In genomic region chr4:158810487-158811215, GRCh38 we compare ENCODE assay signal across 8 cellular contexts. TPM values are rescaled to one million over a fixed set of nuclear protein-coding genes. Genes with fewer than 3 reads are reported as not detected.
DNase-seq lines count a peak whose midpoint lies in the region; ATAC-seq and TF ChIP-seq lines count a peak whose summit lies in the region.

No MANE protein-coding gene starts in this region.

- peak; percentile 48 for TF ChIP-seq POLR2A in transverse colon (IDR thresholded peaks at IDR 0.05)

- ATAC-seq in lung (ENCODE audit: insufficient read depth, low FRiP score) (peak; percentile 73), HG03175 (IDR thresholded peaks at IDR 0.05; ENCODE audit: unreplicated experiment) (no peak)

- intact Hi-C loops in transverse colon (cut with DNase I; ENCODE audit: low total_unique reads): loop anchor here (5.0 kb wide), 1 partner anchor 43 kb away; the partner anchor contains the start of gene FNIP2

- DNase-seq in M059J (ENCODE audit: low read depth) (peak; percentile 96), caudate nucleus (lab: John Stamatoyannopoulos, UW) (no peak), lung (ENCODE audit: low spot score) (peak; percentile 41), transverse colon (peak; percentile 76), NCI-H1930 (lab: John Stamatoyannopoulos, UW) (no peak), H7 (no peak)

- in situ Hi-C loops in transverse colon (cut with MboI; ENCODE audit: low pct_ligation_motif_present in 1 of 4, low pct_unique_long_range_greater_than_20kb in 1 of 4, low sequenced_read_pairs in 3 of 4): no loop called here

- H3K4me1 ChIP-seq in lung (ENCODE audit: control insufficient read depth in 2 of 2, insufficient read depth in 2 of 2, low read length in 2 of 2) (peaks cover 8 to 46% of the 10 kb centered on the region in 2 donors), transverse colon (peaks cover 26 to 94% (median 64%) of the 10 kb centered on the region in 4 donors)

- H3K27ac ChIP-seq in caudate nucleus (ENCODE audit: low read depth, low read length) (peak overlapping the region; percentile 46), lung (ENCODE audit: low read depth in 1 of 2, low read length in 1 of 2) (peak overlapping the region; percentile 60 to 90), transverse colon (peak overlapping the region; percentile 85 to 90 (median 88))

- WGBS in lung, 2 donors: 34 to 46% methylated on average over 3 of the region's 3 CpGs
- WGBS in transverse colon (ENCODE audit: low coverage in 1 of 2), 2 donors: 9 to 18% methylated on average over 2 to 3 of the region's 3 CpGs

- H3K27me3 ChIP-seq in lung (ENCODE audit: control insufficient read depth, insufficient read depth) (no peaks in the 10 kb centered on the region), transverse colon (no peaks in the 10 kb centered on the region), H7 (ENCODE audit: control insufficient read depth, insufficient read depth, low read length) (no peaks in the 10 kb centered on the region)

- H3K36me3 ChIP-seq in lung (ENCODE audit: control insufficient read depth in 2 of 2, insufficient read depth in 2 of 2, low read length in 2 of 2) (no peaks in the 10 kb centered on the region), transverse colon (no peaks in the 10 kb centered on the region), H7 (replicated peaks; ENCODE audit: control insufficient read depth, insufficient read depth, low read length) (no peaks in the 10 kb centered on the region)

- peak overlapping the region; percentile 29; the same call in 1 of the 2 replicates for H3K4me3 ChIP-seq in GM08714 (ENCODE audit: low read length)
- no peak overlapping the region for H3K4me3 ChIP-seq in lung
- peak overlapping the region in 1 of 4 donors; percentile 3 for H3K4me3 ChIP-seq in transverse colon
- no peak overlapping the region for H3K4me3 ChIP-seq in H7 (ENCODE audit: insufficient read depth, low read depth, low read length)

- H3K9me3 ChIP-seq in lung (ENCODE audit: control insufficient read depth in 2 of 2, insufficient read depth in 1 of 2, low read length in 1 of 2): no peaks in the 10 kb centered on the region
- no peaks in the 10 kb centered on the region for H3K9me3 ChIP-seq in transverse colon

- no peak for TF ChIP-seq EP300 in transverse colon (IDR thresholded peaks at IDR 0.05; ENCODE audit: low read depth)

- TF ChIP-seq CTCF in lung (IDR thresholded peaks at IDR 0.05; ENCODE audit: control extremely low read depth, extremely low read depth) (no peak), transverse colon (IDR thresholded peaks at IDR 0.05) (no peak)

RNA-seq across cellular contexts. Expression of gene FNIP2, which starts 41.8 kb away (rescaled TPM):
- 6.8 and 15.2 TPM in 2 replicates for total RNA-seq in M059J (2014; rRNA removed; shearing (Covaris generic))
- total RNA-seq in lung: 100 to 1,000 TPM in 1 of 2 donors, 10 to 100 TPM in 1; 57.4 to 150 TPM
- 10 to 100 TPM; 12.1 to 31.7 TPM for polyA plus RNA-seq in lung
- total RNA-seq in transverse colon: 100 to 1,000 TPM in 1 of 4 donors, 10 to 100 TPM in 3; 47.2 to 105 (median 64.0) TPM
- 5.9 and 9.2 TPM in 2 replicates for total RNA-seq in H7 (2014; rRNA removed; shearing (Covaris generic))

Comparison
In these comparisons a context has a peak if more than half of its experiments do, and no peak if none do; other contexts are left out.
1. DNase-seq: peak in M059J (single experiment), lung (single experiment) and transverse colon (single experiment); none in caudate nucleus (0 of 61), NCI-H1930 (0 of 2) and H7 (single experiment).
2. Peak in every context shown above with its lines, with median percentiles within 50 percentile points of each other: H3K27ac ChIP-seq.